21 cellular contexts compared by ENCODE assay signal in the genomic region with DNA sequence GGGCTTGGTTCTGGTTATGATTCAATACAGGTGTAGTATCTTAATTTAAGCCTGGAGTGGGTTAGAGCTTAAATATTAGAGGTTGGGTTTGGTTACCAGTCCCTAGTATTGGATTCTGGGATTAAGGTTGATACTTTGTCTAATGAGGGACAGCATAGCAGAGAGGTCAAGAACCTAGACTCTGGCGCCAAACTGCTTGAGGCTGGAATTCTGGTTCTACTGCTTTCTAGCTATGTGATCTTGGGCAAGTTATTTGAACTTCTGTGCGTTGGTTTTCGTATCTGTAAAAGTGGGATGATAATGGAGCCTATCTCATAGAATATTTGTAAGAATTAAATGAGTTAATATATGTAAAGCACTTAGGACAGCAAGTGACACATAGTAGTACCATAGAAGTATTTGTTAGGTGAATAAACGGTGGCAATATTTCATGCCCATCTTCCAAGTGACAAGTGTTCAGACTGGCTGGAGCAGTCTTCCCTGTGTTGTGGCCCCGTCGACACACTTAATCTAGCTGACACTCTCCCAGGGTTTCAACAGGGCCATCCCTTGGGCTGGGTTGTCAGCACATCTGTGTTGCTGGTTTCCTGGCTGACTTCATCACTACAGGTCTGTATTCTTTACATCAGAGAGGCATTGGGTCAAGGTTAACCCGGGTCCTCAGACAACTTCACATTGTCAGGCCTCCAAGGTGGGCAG. TPM values are rescaled to one million over a fixed set of nuclear protein-coding genes. Genes with fewer than 3 reads are reported as not detected.
DNase-seq lines count a peak whose midpoint lies in the region; ATAC-seq and TF ChIP-seq lines count a peak whose summit lies in the region.
"Had no signal": no experiment of that assay in that cellular context is flagged by ENCODE, and none has a peak within 500 bp of the region (broad histone marks: within the 10 kb centered on the region; RNA-seq: fewer than 3 reads in every experiment).

No MANE protein-coding gene starts in this region.

- H4K20me1 ChIP-seq in KMS-11 (ENCODE audit: insufficient read depth): no peaks in the 10 kb centered on the region

- peak overlapping the region; percentile 64 for H3K27ac Mint-ChIP-seq in activated naive CD8-positive, alpha-beta T cell treated with anti-CD3 and anti-CD28 coated beads for 36 hours
- H3K27ac Mint-ChIP-seq: activated CD4-positive, alpha-beta T cell treated with anti-CD3 and anti-CD28 coated beads, Interleukin-2, amount 10 ng/mL, durations not matched to agents 24 days and 14 days; CD8-positive, alpha-beta T cell had no signal

- H3K4me1 Mint-ChIP-seq in activated naive CD8-positive, alpha-beta T cell treated with anti-CD3 and anti-CD28 coated beads for 36 hours: peaks cover 32% of the 10 kb centered on the region

- peak overlapping the region; percentile 44 for H3K4me2 ChIP-seq in KMS-11

- H3K36me3 ChIP-seq in KMS-11 (ENCODE audit: insufficient read depth): no peaks in the 10 kb centered on the region
- H3K36me3 ChIP-seq: adrenal gland had no signal

- no peaks in the 10 kb centered on the region for H3K9me3 Mint-ChIP-seq in activated naive CD8-positive, alpha-beta T cell treated with anti-CD3 and anti-CD28 coated beads for 36 hours
- H3K9me3 Mint-ChIP-seq: activated CD4-positive, alpha-beta T cell treated with anti-CD3 and anti-CD28 coated beads, Interleukin-2, amount 10 ng/mL, durations not matched to agents 24 days and 14 days; CD8-positive, alpha-beta T cell; neural crest cell; T-cell had no signal

- H3K27me3 ChIP-seq in KMS-11 (ENCODE audit: insufficient read depth, low read depth): no peaks in the 10 kb centered on the region; the same call in 1 of the 2 replicates
- H3K27me3 ChIP-seq: adrenal gland had no signal

- peaks cover 35% of the 10 kb centered on the region for H3K4me1 ChIP-seq in KMS-11 (ENCODE audit: low read depth, poor library complexity, severe bottlenecking)

- H3K4me3 Mint-ChIP-seq in activated naive CD8-positive, alpha-beta T cell treated with anti-CD3 and anti-CD28 coated beads for 36 hours: no peak overlapping the region
- H3K4me3 Mint-ChIP-seq: neural crest cell had no signal

- no peak for DNase-seq in activated naive CD8-positive, alpha-beta T cell treated with anti-CD3 and anti-CD28 coated beads for 36 hours
- peak in 1 of 49 donors; percentile 61 for DNase-seq in substantia nigra (lab: John Stamatoyannopoulos, UW)
- no peak for DNase-seq in NCI-H1105 treated with DMSO at 0.1 percent for 48 hours (lab: John Stamatoyannopoulos, UW)
- DNase-seq: activated effector memory CD4-positive, alpha-beta T cell treated with anti-CD3 and anti-CD28 coated beads, Interleukin-2, amount 50 U/mL, for 16 hours; mucosa of descending colon; NCI-H1048; NCI-H2081; NCI-H345; SHP77 treated with DMSO at 0.1 percent for 48 hours; stimulated activated CD4-positive, alpha-beta T cell treated with anti-CD3 and anti-CD28 coated beads, Interleukin-15, amount 100 ng/mL, for 24 hours; stimulated activated CD8-positive, alpha-beta memory T cell treated with anti-CD3 and anti-CD28 coated beads, Interleukin-4, amount 100 ng/mL, for 48 hours had no signal

- no peak for TF ChIP-seq CTCF in KMS-11 (conservative IDR thresholded peaks at IDR 0.05; ENCODE audit: low read depth, low read length)

- peaks cover 8% of the 10 kb centered on the region for H3K27me3 Mint-ChIP-seq in activated naive CD8-positive, alpha-beta T cell treated with anti-CD3 and anti-CD28 coated beads for 36 hours
- H3K27me3 Mint-ChIP-seq: activated CD4-positive, alpha-beta T cell treated with anti-CD3 and anti-CD28 coated beads, Interleukin-2, amount 10 ng/mL, durations not matched to agents 24 days and 14 days; T-cell had no signal

- no peak overlapping the region for H3K9ac ChIP-seq in KMS-11

- no peak overlapping the region for H2AFZ ChIP-seq in KMS-11 (ENCODE audit: low read depth)

- H3K27ac ChIP-seq in KMS-11: no peak overlapping the region
- peak overlapping the region; percentile 53 for H3K27ac ChIP-seq in substantia nigra (ENCODE audit: low read depth, low read length, poor library complexity, severe bottlenecking)
- H3K27ac ChIP-seq: adrenal gland had no signal

- ATAC-seq in esophagus mucosa (peak; percentile 57), GM18858 (IDR thresholded peaks at IDR 0.05; ENCODE audit: unreplicated experiment) (no peak), GM21528 (IDR thresholded peaks at IDR 0.05; ENCODE audit: low FRiP score, unreplicated experiment) (no peak)
- ATAC-seq: mucosa of descending colon had no signal

- H3K36me3 Mint-ChIP-seq in activated naive CD8-positive, alpha-beta T cell treated with anti-CD3 and anti-CD28 coated beads for 36 hours: peaks cover 12% of the 10 kb centered on the region

- no peak overlapping the region for H3K4me3 ChIP-seq in KMS-11 (IDR thresholded peaks at IDR 0.05; ENCODE audit: insufficient read depth, low read depth, low read length)
- H3K4me3 ChIP-seq: adrenal gland, mucosa of descending colon had no signal

- H3K79me2 ChIP-seq in KMS-11 (ENCODE audit: insufficient read depth, low read depth): no peaks in the 10 kb centered on the region

RNA-seq across cellular contexts. Expression of a gene that starts 3.0 kb away (rescaled TPM):
- under 1 TPM in 1 of 2 experiments, not detected in 1; 0.08 TPM for total RNA-seq in activated naive CD8-positive, alpha-beta T cell treated with anti-CD3 and anti-CD28 coated beads for 36 hours
- total RNA-seq in esophagus mucosa: 66.9 TPM
- total RNA-seq: epithelial cell of proximal tubule, neural crest cell, T-cell had no signal

RNA-seq across cellular contexts. Expression of a gene that starts 16.5 kb away (rescaled TPM):
- 10 to 100 TPM; 58.7 to 61.8 TPM for total RNA-seq in activated naive CD8-positive, alpha-beta T cell treated with anti-CD3 and anti-CD28 coated beads for 36 hours
- total RNA-seq in esophagus mucosa: 18.2 TPM

RNA-seq across cellular contexts. Expression of a gene that starts 36.4 kb away (rescaled TPM):
- under 1 TPM; 0.27 to 0.54 TPM for total RNA-seq in activated naive CD8-positive, alpha-beta T cell treated with anti-CD3 and anti-CD28 coated beads for 36 hours
- total RNA-seq in esophagus mucosa: 16.5 TPM

RNA-seq across cellular contexts. Expression of a gene that starts 50.8 kb away (rescaled TPM):
- 1 to 10 TPM; 5.4 to 6.0 TPM for total RNA-seq in activated naive CD8-positive, alpha-beta T cell treated with anti-CD3 and anti-CD28 coated beads for 36 hours
- 19.8 TPM for total RNA-seq in esophagus mucosa

Comparison
In these comparisons a context has a peak if more than half of its experiments do, and no peak if none do; other contexts are left out.
1. RNA of a gene that starts 3.0 kb away (total RNA-seq): 66.9 TPM in esophagus mucosa (single experiment); 0.08 TPM in activated naive CD8-positive, alpha-beta T cell treated with anti-CD3 and anti-CD28 coated beads for 36 hours; every median in the first group is over 10 times any median in the second.
2. RNA of a gene that starts 36.4 kb away (total RNA-seq): 16.5 TPM in esophagus mucosa (single experiment); 0.27 to 0.54 TPM in activated naive CD8-positive, alpha-beta T cell treated with anti-CD3 and anti-CD28 coated beads for 36 hours; every median in the first group is over 10 times any median in the second.